In genomic region chr7:89796481-89796880, GRCh38 we compare ENCODE assay signal across 36 cellular contexts.
"Had no signal": no experiment of that assay in that cellular context is flagged by ENCODE, and none has a peak within 500 bp of the region (broad histone marks: within the 10 kb centered on the region; RNA-seq: fewer than 3 reads in every experiment).

No MANE protein-coding gene starts in this region.

- H3K36me3 ChIP-seq: MG63 had no signal

- H3K27me3 ChIP-seq: MG63 had no signal

- DNase-seq: Karpas-422, Kasumi-1, MG63, MM.1S, MV-4-11, NCI-H1048, NCI-H1092, NCI-H1092 treated with DMSO at 0.1 percent for 48 hours, NCI-H1105, NCI-H1105 treated with DMSO at 0.1 percent for 48 hours, NCI-H1417, NCI-H1417 treated with DMSO at 0.1 percent for 48 hours, NCI-H1436, NCI-H1436 treated with DMSO at 0.1 percent for 48 hours, NCI-H146, NCI-H1694, NCI-H1694 treated with DMSO at 0.1 percent for 48 hours, NCI-H187, NCI-H187 treated with DMSO at 0.1 percent for 48 hours, NCI-H1930, NCI-H2029, NCI-H2029 treated with DMSO at 0.1 percent for 48 hours, NCI-H2081, NCI-H2081 treated with DMSO at 0.1 percent for 48 hours, NCI-H2107, NCI-H2171, NCI-H2171 treated with DMSO at 0.1 percent for 48 hours, NCI-H2227 treated with DMSO at 0.1 percent for 48 hours, NCI-H226, NCI-H345, NCI-H446, NCI-H446 treated with DMSO at 0.1 percent for 48 hours, NCI-H510A, NCI-H510A treated with DMSO at 0.1 percent for 48 hours, NCI-H524, NCI-H524 treated with DMSO at 0.1 percent for 48 hours had no signal

- H3K9me3 ChIP-seq: MG63 had no signal

- H3K4me3 ChIP-seq: MG63 had no signal
